23 cellular contexts compared by ENCODE assay signal in genomic region chr2:162821176-162821575, GRCh38. TPM values are rescaled to one million over a fixed set of nuclear protein-coding genes. Genes with fewer than 3 reads are reported as not detected.
DNase-seq lines count a peak whose midpoint lies in the region; ATAC-seq and TF ChIP-seq lines count a peak whose summit lies in the region.
"Had no signal": no experiment of that assay in that cellular context is flagged by ENCODE, and none has a peak within 500 bp of the region (broad histone marks: within the 10 kb centered on the region; RNA-seq: fewer than 3 reads in every experiment).

No MANE protein-coding gene starts in this region.

- no peak for TF ChIP-seq CTCF in astrocyte of the cerebellum (IDR thresholded peaks at IDR 0.05; ENCODE audit: low read depth, low read length, missing control alignments)

- ATAC-seq in HG02870 (IDR thresholded peaks at IDR 0.05; ENCODE audit: unreplicated experiment) = no peak
- no peak for ATAC-seq in HG02840 (IDR thresholded peaks at IDR 0.05; ENCODE audit: low FRiP score, unreplicated experiment)
- ATAC-seq: natural killer cell treated with Interleukin-12 subunit alpha and Interleukin-12 subunit beta and Interleukin-15 and Interleukin-18, amount 100 ng/mL, for 72 hours; WTC11 had no signal

- H3K27ac ChIP-seq in mesodermal cell (ENCODE audit: low read depth, low read length, severe bottlenecking) = peak overlapping the region; percentile 48
- H3K27ac ChIP-seq: prostate gland, suprapubic skin had no signal

- DNase-seq in ACHN (peak; percentile 15), HS-27A (ENCODE audit: low read depth) (peak; percentile 51), astrocyte of the cerebellum (ENCODE audit: low read depth) (peak; percentile 11), SKM-1 (lab: John Stamatoyannopoulos, UW; ENCODE audit: unreplicated experiment) (no peak), NCI-H187 (lab: John Stamatoyannopoulos, UW) (no peak)
- DNase-seq: activated CD4-positive, alpha-beta T cell treated with anti-CD3 and anti-CD28 coated beads, Interleukin-2, amount 50 U/mL, for 48 hours; activated naive CD4-positive, alpha-beta T cell treated with Interleukin-2 at 50 U/mL for 16 hours; anterior cingulate cortex; CD4-positive, alpha-beta T cell; DMS53; islet precursor cell; KG1; NCI-H1048; NCI-H510A treated with DMSO at 0.1 percent for 48 hours; SHP77; stimulated activated CD4-positive, alpha-beta T cell treated with anti-CD3 and anti-CD28 coated beads, Interleukin-12 subunit alpha, Interleukin-12 subunit beta, amount 100 ng/mL, for 4 hours had no signal

- in situ Hi-C loops in ACHN (cut with HindIII; ENCODE audit: low pct_ligation_motif_present, low pct_unique_long_range_greater_than_20kb, low sequenced_read_pairs) = no loop called here
- in situ Hi-C loops in astrocyte of the cerebellum (cut with HindIII; ENCODE audit: low sequenced_read_pairs) = no loop called here

- H3K4me1 ChIP-seq in mesodermal cell (ENCODE audit: control insufficient read depth, insufficient read depth, low read length, poor library complexity, severe bottlenecking) = peaks cover 3% of the 10 kb centered on the region
- H3K4me1 ChIP-seq: prostate gland, suprapubic skin had no signal

- H3K36me3 ChIP-seq in mesodermal cell (ENCODE audit: control insufficient read depth, insufficient read depth, low read length) = no peaks in the 10 kb centered on the region
- H3K36me3 ChIP-seq: prostate gland, suprapubic skin had no signal

- no CpG with 5 or more reads among the region's 1 CpG for WGBS in mesodermal cell (ENCODE audit: insufficient coverage in 2 of 2), 2 experiments

- no peak overlapping the region for H3K4me3 ChIP-seq in astrocyte of the cerebellum (ENCODE audit: low read depth, low read length)
- H3K4me3 ChIP-seq in mesodermal cell (ENCODE audit: extremely low read depth, insufficient read depth, low read length, poor library complexity, severe bottlenecking) = no peak overlapping the region
- H3K4me3 ChIP-seq: prostate gland, suprapubic skin had no signal

- no peaks in the 10 kb centered on the region for H3K9me3 ChIP-seq in mesodermal cell (ENCODE audit: control insufficient read depth, low read length)
- H3K9me3 ChIP-seq: prostate gland, suprapubic skin had no signal

RNA-seq across cellular contexts. Expression of gene KCNH7, which starts 17.4 kb away (rescaled TPM):
- 0.88 TPM for polyA plus RNA-seq in mesodermal cell (2013, experiment 1 of 2)
- 0.46 TPM for polyA plus RNA-seq in mesodermal cell (2013, experiment 2 of 2)

Comparison
In these comparisons a context has a peak if more than half of its experiments do, and no peak if none do; other contexts are left out.
1. DNase-seq: peak in ACHN (single experiment), HS-27A (single experiment) and astrocyte of the cerebellum (single experiment); none in SKM-1 (single experiment) and NCI-H187 (0 of 2).